In genomic region chr17:44067547-44067945, GRCh38 we compare ENCODE assay signal across 11 cellular contexts. TPM values are rescaled to one million over a fixed set of nuclear protein-coding genes. Genes with fewer than 3 reads are reported as not detected.
DNase-seq lines count a peak whose midpoint lies in the region; FAIRE-seq and TF ChIP-seq lines count a peak whose summit lies in the region.
"Had no signal": no experiment of that assay in that cellular context is flagged by ENCODE, and none has a peak within 500 bp of the region (broad histone marks: within the 10 kb centered on the region; RNA-seq: fewer than 3 reads in every experiment).

No MANE protein-coding gene starts in this region.

- no peaks in the 10 kb centered on the region for H3K27me3 Mint-ChIP-seq in activated naive CD8-positive, alpha-beta T cell
- no peaks in the 10 kb centered on the region for H3K27me3 Mint-ChIP-seq in activated naive CD8-positive, alpha-beta T cell treated with anti-CD3 and anti-CD28 coated beads for 36 hours

- no peak for TF ChIP-seq POLR2A in tibial nerve (IDR thresholded peaks at IDR 0.05)

- H3K4me2 ChIP-seq in keratinocyte (ENCODE audit: control insufficient read depth, extremely low read depth, insufficient read depth, low read depth, low read length): no peak overlapping the region

- H3K4me3 Mint-ChIP-seq in activated naive CD8-positive, alpha-beta T cell: peak overlapping the region; percentile 96
- no peak overlapping the region for H3K4me3 Mint-ChIP-seq in activated naive CD8-positive, alpha-beta T cell treated with anti-CD3 and anti-CD28 coated beads for 36 hours

- H3K9ac ChIP-seq in keratinocyte (ENCODE audit: control insufficient read depth, extremely low read depth, insufficient read depth, low read length): no peak overlapping the region

- peak overlapping the region; percentile 39 for H2AFZ ChIP-seq in keratinocyte (ENCODE audit: control insufficient read depth, low read length)

- no peaks in the 10 kb centered on the region for H3K9me3 Mint-ChIP-seq in activated naive CD8-positive, alpha-beta T cell (ENCODE audit: low read depth)
- no peaks in the 10 kb centered on the region for H3K9me3 Mint-ChIP-seq in activated naive CD8-positive, alpha-beta T cell treated with anti-CD3 and anti-CD28 coated beads for 36 hours

- peak overlapping the region; percentile 22 for H3K27ac Mint-ChIP-seq in activated naive CD8-positive, alpha-beta T cell
- no peak overlapping the region for H3K27ac Mint-ChIP-seq in activated naive CD8-positive, alpha-beta T cell treated with anti-CD3 and anti-CD28 coated beads for 36 hours

- dilution Hi-C loops in keratinocyte (cut with MboI; ENCODE audit: extremely low pct_ligation_motif_present, low sequenced_read_pairs): no loop called here

- H3K9me1 ChIP-seq in keratinocyte (ENCODE audit: control insufficient read depth, extremely low read depth, insufficient read depth, low read length): no peaks in the 10 kb centered on the region

- no peaks in the 10 kb centered on the region for H4K20me1 ChIP-seq in keratinocyte (ENCODE audit: control insufficient read depth, extremely low read depth, insufficient read depth, low read length)

- H3K9me3 ChIP-seq in WERI-Rb-1 (ENCODE audit: severe bottlenecking): no peaks in the 10 kb centered on the region
- no peaks in the 10 kb centered on the region for H3K9me3 ChIP-seq in keratinocyte (ENCODE audit: control insufficient read depth, low read depth, low read length)
- no peaks in the 10 kb centered on the region for H3K9me3 ChIP-seq in tibial nerve

- peaks cover 52% of the 10 kb centered on the region for H3K4me1 Mint-ChIP-seq in activated naive CD8-positive, alpha-beta T cell (ENCODE audit: low read depth)
- peaks cover 35% of the 10 kb centered on the region for H3K4me1 Mint-ChIP-seq in activated naive CD8-positive, alpha-beta T cell treated with anti-CD3 and anti-CD28 coated beads for 36 hours

- no peak for FAIRE-seq in keratinocyte (lab: Jason Lieb, UNC)
- FAIRE-seq: endometrium had no signal

- H3K79me2 ChIP-seq in keratinocyte (ENCODE audit: control insufficient read depth, insufficient read depth, low read length): peaks cover 38% of the 10 kb centered on the region

- H3K4me1 ChIP-seq in keratinocyte (ENCODE audit: control insufficient read depth, extremely low read depth, insufficient read depth, low read length) (peaks cover 19% of the 10 kb centered on the region), tibial nerve (peaks cover 0 to 57% (median 26%) of the 10 kb centered on the region in 4 donors)

- peaks cover 2% of the 10 kb centered on the region for H3K36me3 Mint-ChIP-seq in activated naive CD8-positive, alpha-beta T cell
- H3K36me3 Mint-ChIP-seq in activated naive CD8-positive, alpha-beta T cell treated with anti-CD3 and anti-CD28 coated beads for 36 hours: peaks cover 21% of the 10 kb centered on the region

- H3K27me3 ChIP-seq in WERI-Rb-1 (ENCODE audit: insufficient read depth, low read depth, severe bottlenecking) (no peaks in the 10 kb centered on the region), keratinocyte (ENCODE audit: control insufficient read depth, extremely low read depth, insufficient read depth, low read length) (no peaks in the 10 kb centered on the region), tibial nerve (no peaks in the 10 kb centered on the region)

- H3K36me3 ChIP-seq in WERI-Rb-1 (peaks cover 27% of the 10 kb centered on the region), keratinocyte (ENCODE audit: control insufficient read depth in 2 of 2, extremely low read depth in 1 of 2, insufficient read depth in 2 of 2, low read length in 2 of 2) (peaks cover 3 to 9% of the 10 kb centered on the region in 2 experiments), tibial nerve (peaks cover 0 to 15% (median 0%) of the 10 kb centered on the region in 3 donors)

- DNase-seq in activated naive CD8-positive, alpha-beta T cell treated with anti-CD3 and anti-CD28 coated beads for 36 hours: no peak
- DNase-seq in WERI-Rb-1 (no peak), keratinocyte (ENCODE audit: low read depth, low spot score) (no peak), tibial nerve (ENCODE audit: low spot score in 2 of 2) (no peak), HPDE6-E6E7 (ENCODE audit: extremely low spot score) (no peak), iPS-NIHi11 (ENCODE audit: low spot score) (no peak)
- DNase-seq in stimulated activated CD4-positive, alpha-beta T cell treated with anti-CD3 and anti-CD28 coated beads, Interleukin-4, amount 100 ng/mL, for 1 hour: no peak
- DNase-seq: activated gamma-delta T cell treated with Interleukin-2 at 50 U/mL for 16 hours, NCI-H146 had no signal

- no peak for TF ChIP-seq CTCF in WERI-Rb-1 (IDR thresholded peaks at IDR 0.05; ENCODE audit: low read depth, low read length)
- no peak for TF ChIP-seq CTCF in keratinocyte (optimal IDR thresholded peaks at IDR 0.05 in 1 of 3, IDR thresholded peaks at IDR 0.05 in 1 of 3, conservative IDR thresholded peaks at IDR 0.05 in 1 of 3; ENCODE audit: extremely low read depth in 1 of 3, insufficient read depth in 2 of 3, low read length in 3 of 3)
- no peak for TF ChIP-seq CTCF in tibial nerve (IDR thresholded peaks at IDR 0.05)

- H3K4me3 ChIP-seq in WERI-Rb-1 (ENCODE audit: low read depth, low read length): no peak overlapping the region
- no peak overlapping the region for H3K4me3 ChIP-seq in keratinocyte (ENCODE audit: control insufficient read depth in 2 of 3, extremely low read depth in 1 of 3, insufficient read depth in 2 of 3, low read depth in 1 of 3, low read length in 3 of 3)
- no peak overlapping the region for H3K4me3 ChIP-seq in tibial nerve

- peak overlapping the region; percentile 99 for H3K27ac ChIP-seq in WERI-Rb-1
- no peak overlapping the region for H3K27ac ChIP-seq in keratinocyte (ENCODE audit: control insufficient read depth, insufficient read depth, low read length)
- H3K27ac ChIP-seq in tibial nerve: peak overlapping the region in 3 of 4 donors; percentile 89 to 96 (median 95)

- TF ChIP-seq EP300 in tibial nerve (IDR thresholded peaks at IDR 0.05): no peak

- WGBS in tibial nerve, 2 donors: 90 to 91% methylated on average over 9 of the region's 9 CpGs

RNA-seq across cellular contexts. Expression of gene LSM12, which starts 1.1 kb away (rescaled TPM):
- 100 to 1,000 TPM; 103 to 110 TPM for total RNA-seq in activated naive CD8-positive, alpha-beta T cell treated with anti-CD3 and anti-CD28 coated beads for 36 hours
- 40.1 to 74.3 TPM (median 49.5 TPM) in 3 replicates for polyA plus RNA-seq in keratinocyte
- 32.5 TPM for polyA plus RNA-seq in keratinocyte (2011; ENCODE audit: low read depth)
- polyA plus RNA-seq in keratinocyte (2011; cell fraction: cytosol; rRNA removed): 44.1 and 59.8 TPM in 2 replicates
- polyA plus RNA-seq in keratinocyte (2011; cell fraction: nucleus; rRNA removed): 23.5 and 23.8 TPM in 2 replicates
- 38.9 and 48.8 TPM in 2 replicates for polyA plus RNA-seq in keratinocyte (2012; ENCODE audit: low replicate concordance)
- polyA minus RNA-seq in keratinocyte: 38.0 to 89.3 TPM (median 75.4 TPM) in 3 replicates
- 68.3 TPM for polyA minus RNA-seq in keratinocyte (2011; cell fraction: cytosol; rRNA and poly(A)+ RNA removed)
- polyA minus RNA-seq in keratinocyte (2011; cell fraction: nucleus; rRNA and poly(A)+ RNA removed): 11.5 and 17.5 TPM in 2 replicates
- 10 to 100 TPM; 18.2 to 37.2 (median 23.9) TPM for total RNA-seq in tibial nerve

RNA-seq across cellular contexts. Expression of gene G6PC3, which starts 3.0 kb away (rescaled TPM):
- total RNA-seq in activated naive CD8-positive, alpha-beta T cell treated with anti-CD3 and anti-CD28 coated beads for 36 hours: 10 to 100 TPM; 30.8 to 31.1 TPM
- 28.0 to 44.2 TPM (median 37.9 TPM) in 3 replicates for polyA plus RNA-seq in keratinocyte
- polyA plus RNA-seq in keratinocyte (2011; ENCODE audit: low read depth): 1.1 TPM
- 25.6 and 47.9 TPM in 2 replicates for polyA plus RNA-seq in keratinocyte (2011; cell fraction: cytosol; rRNA removed)
- 31.1 and 39.6 TPM in 2 replicates for polyA plus RNA-seq in keratinocyte (2011; cell fraction: nucleus; rRNA removed)
- 24.7 and 39.9 TPM in 2 replicates for polyA plus RNA-seq in keratinocyte (2012; ENCODE audit: low replicate concordance)
- polyA minus RNA-seq in keratinocyte: 37.6 to 78.4 TPM (median 53.8 TPM) in 3 replicates
- polyA minus RNA-seq in keratinocyte (2011; cell fraction: cytosol; rRNA and poly(A)+ RNA removed): 57.2 TPM
- polyA minus RNA-seq in keratinocyte (2011; cell fraction: nucleus; rRNA and poly(A)+ RNA removed): 19.8 and 23.8 TPM in 2 replicates
- 10 to 100 TPM; 24.9 to 68.7 (median 36.2) TPM for total RNA-seq in tibial nerve

RNA-seq across cellular contexts. Expression of gene TMEM101, which starts 52.8 kb away (rescaled TPM):
- 10 to 100 TPM; 22.7 to 26.9 TPM for total RNA-seq in activated naive CD8-positive, alpha-beta T cell treated with anti-CD3 and anti-CD28 coated beads for 36 hours
- 20.1 to 26.4 TPM (median 25.7 TPM) in 3 replicates for polyA plus RNA-seq in keratinocyte
- 6.2 TPM for polyA plus RNA-seq in keratinocyte (2011; ENCODE audit: low read depth)
- 11.0 and 19.7 TPM in 2 replicates for polyA plus RNA-seq in keratinocyte (2011; cell fraction: cytosol; rRNA removed)
- 27.9 and 30.5 TPM in 2 replicates for polyA plus RNA-seq in keratinocyte (2011; cell fraction: nucleus; rRNA removed)
- polyA plus RNA-seq in keratinocyte (2012; ENCODE audit: low replicate concordance): 23.1 and 23.7 TPM in 2 replicates
- 20.8 to 27.7 TPM (median 23.6 TPM) in 3 replicates for polyA minus RNA-seq in keratinocyte
- 20.5 TPM for polyA minus RNA-seq in keratinocyte (2011; cell fraction: cytosol; rRNA and poly(A)+ RNA removed)
- 16.8 and 19.4 TPM in 2 replicates for polyA minus RNA-seq in keratinocyte (2011; cell fraction: nucleus; rRNA and poly(A)+ RNA removed)
- total RNA-seq in tibial nerve: 10 to 100 TPM; 28.6 to 41.2 (median 34.5) TPM

RNA-seq across cellular contexts. Expression of gene HDAC5, which starts 55.9 kb away (rescaled TPM):
- total RNA-seq in activated naive CD8-positive, alpha-beta T cell treated with anti-CD3 and anti-CD28 coated beads for 36 hours: 10 to 100 TPM; 18.2 to 18.7 TPM
- polyA plus RNA-seq in keratinocyte: 3.0 to 11.1 TPM (median 4.5 TPM) in 3 replicates
- 42.8 TPM for polyA plus RNA-seq in keratinocyte (2011; ENCODE audit: low read depth)
- polyA plus RNA-seq in keratinocyte (2011; cell fraction: cytosol; rRNA removed): 4.4 and 7.3 TPM in 2 replicates
- polyA plus RNA-seq in keratinocyte (2011; cell fraction: nucleus; rRNA removed): 6.9 and 8.3 TPM in 2 replicates
- polyA plus RNA-seq in keratinocyte (2012; ENCODE audit: low replicate concordance): 6.0 and 43.9 TPM in 2 replicates
- polyA minus RNA-seq in keratinocyte: 14.3 to 22.8 TPM (median 19.8 TPM) in 3 replicates
- polyA minus RNA-seq in keratinocyte (2011; cell fraction: cytosol; rRNA and poly(A)+ RNA removed): 16.5 TPM
- polyA minus RNA-seq in keratinocyte (2011; cell fraction: nucleus; rRNA and poly(A)+ RNA removed): 9.6 and 10.8 TPM in 2 replicates
- 100 to 1,000 TPM in 3 of 4 donors, 10 to 100 TPM in 1; 99.8 to 201 (median 125) TPM for total RNA-seq in tibial nerve
